Comparison of ENCODE assay signal across 1 cellular context in genomic region chr10:49279015-49279880, GRCh38.
A peak's percentile ranks its signal among the peaks of the same experiment; 100 is the strongest.
TF ChIP-seq lines count a peak whose summit lies in the region.

No MANE protein-coding gene starts in this region.

TF ChIP-seq in K562, 482 proteins besides CTCF, POLR2A, EP300 and RAD21 (continued from another document):
- peak in 1 of 2 experiments; percentile 29; a peak in 1 of 4 replicates for TF ChIP-seq KDM1A (IDR thresholded peaks at IDR 0.05)
- peak; percentile 80 for TF ChIP-seq RBM25 (IDR thresholded peaks at IDR 0.05; ENCODE audit: low read depth, low read length, severe bottlenecking)
- TF ChIP-seq ZNF41 (CRISPR knock-in tag; conservative IDR thresholded peaks at IDR 0.05): no peak
- TF ChIP-seq ZNF695 (CRISPR knock-in tag; IDR thresholded peaks at IDR 0.05): no peak
- TF ChIP-seq ZNF316 (IDR thresholded peaks at IDR 0.05): no peak
- peak; percentile 72; the same call in 1 of the 2 replicates for TF ChIP-seq BCOR (IDR thresholded peaks at IDR 0.05)
- no peak for TF ChIP-seq MTA3 (IDR thresholded peaks at IDR 0.05; ENCODE audit: borderline replicate concordance)
- TF ChIP-seq MXD1 (CRISPR knock-in tag; IDR thresholded peaks at IDR 0.05; ENCODE audit: borderline replicate concordance, poor library complexity, severe bottlenecking): no peak
- TF ChIP-seq ZNF384 (IDR thresholded peaks at IDR 0.05; ENCODE audit: low read depth, low read length): no peak
- no peak for TF ChIP-seq PTBP1 (IDR thresholded peaks at IDR 0.05; ENCODE audit: low read depth, low read length)
- no peak for TF ChIP-seq NONO (IDR thresholded peaks at IDR 0.05; ENCODE audit: low read depth in 2 of 2, low read length in 1 of 2)
- TF ChIP-seq CCNT2 (IDR thresholded peaks at IDR 0.05; ENCODE audit: borderline replicate concordance, extremely low read depth, insufficient read length, low read depth, low read length): no peak
- TF ChIP-seq TARDBP (IDR thresholded peaks at IDR 0.05): no peak
- TF ChIP-seq CBX5 (IDR thresholded peaks at IDR 0.05; ENCODE audit: borderline replicate concordance, low read depth): no peak
- TF ChIP-seq IFI16 (CRISPR knock-in tag; IDR thresholded peaks at IDR 0.05): no peak
TF ChIP-seq in K562: peak in this region for 4.
